ENCODE assay signal across 1 cellular context in the genomic region with DNA sequence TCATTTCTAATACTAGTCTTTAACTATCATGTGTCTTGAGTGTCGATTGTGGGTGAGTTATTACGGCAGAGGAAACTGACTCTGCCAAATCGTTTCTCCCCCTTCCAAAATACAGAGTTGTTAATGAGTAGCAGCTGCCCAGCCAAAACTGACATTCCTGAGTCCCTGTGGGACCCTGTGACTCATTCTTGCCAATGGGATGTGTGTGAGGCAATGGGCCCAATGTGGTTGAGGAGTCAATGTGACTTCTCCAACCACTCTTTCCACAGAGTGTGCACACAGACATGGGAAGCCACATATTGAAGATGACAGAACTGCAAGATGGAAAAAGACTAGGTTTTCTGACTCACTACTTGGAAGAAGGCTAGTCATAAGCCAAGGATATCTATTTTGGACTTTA.
TF ChIP-seq lines count a peak whose summit lies in the region.

No MANE protein-coding gene starts in this region.

TF ChIP-seq in H1, 55 proteins besides CTCF, POLR2A, EP300 and RAD21 (continued from another document):
- TF ChIP-seq TCF12 (IDR thresholded peaks at IDR 0.05; ENCODE audit: low read depth, low read length) = no peak
- no peak for TF ChIP-seq ZNF274 (IDR thresholded peaks at IDR 0.05; ENCODE audit: borderline replicate concordance, extremely low read depth, low read length)
TF ChIP-seq in H1: peak in this region for 0.
